ENCODE assay signal across 16 cellular contexts in genomic region chr5:132774406-132774805, GRCh38. TPM values are rescaled to one million over a fixed set of nuclear protein-coding genes. Genes with fewer than 3 reads are reported as not detected.
DNase-seq lines count a peak whose midpoint lies in the region; ATAC-seq and TF ChIP-seq lines count a peak whose summit lies in the region.
"Had no signal": no experiment of that assay in that cellular context is flagged by ENCODE, and none has a peak within 500 bp of the region (broad histone marks: within the 10 kb centered on the region; RNA-seq: fewer than 3 reads in every experiment).

No MANE protein-coding gene starts in this region.

- intact Hi-C loops in heart right ventricle (cut with DNase I): loop anchor here in 2 of 10 donors (2.0 to 5.0 kb wide), 3 partner anchors 28 to 43 kb away; partner anchors contain the start of genes CCNI2 (in 1 of the 2) and KIF3A (in 1 of the 2)
- intact Hi-C loops in heart left ventricle (cut with DNase I): no loop called here
- intact Hi-C loops in esophagus squamous epithelium (cut with DNase I): no loop called here

- DNase-seq in heart right ventricle: no peak
- no peak for DNase-seq in heart left ventricle
- no peak for DNase-seq in type B pancreatic cell (ENCODE audit: extremely low spot score, unreplicated experiment)
- no peak for DNase-seq in esophagus squamous epithelium (lab: John Stamatoyannopoulos, UW)
- DNase-seq in NCI-H2081 (lab: John Stamatoyannopoulos, UW): no peak
- DNase-seq: activated CD4-positive, alpha-beta T cell treated with anti-CD3 and anti-CD28 coated beads for 4 hours; CD8-positive, alpha-beta T cell; foreskin melanocyte; NCI-H187 treated with DMSO at 0.1 percent for 48 hours; stimulated activated CD4-positive, alpha-beta T cell treated with anti-CD3 and anti-CD28 coated beads, Interleukin-15, amount 100 ng/mL, for 24 hours; T-helper 2 cell; transverse colon had no signal

- no peak overlapping the region for H3K27ac Mint-ChIP-seq in type B pancreatic cell
- H3K27ac Mint-ChIP-seq: CD8-positive, alpha-beta T cell; progenitor cell of endocrine pancreas had no signal

- H3K27ac ChIP-seq in heart right ventricle (peak overlapping the region in 7 of 10 donors; percentile 14 to 93 (median 78)), heart left ventricle (peak overlapping the region in 5 of 12 donors; percentile 7 to 91 (median 51)), layer of hippocampus (ENCODE audit: low read depth, low read length) (peak overlapping the region; percentile 67), esophagus squamous epithelium (peak overlapping the region in 2 of 4 donors; percentile 82 to 91)

- no peak for TF ChIP-seq CTCF in heart right ventricle (IDR thresholded peaks at IDR 0.05)
- TF ChIP-seq CTCF in heart left ventricle (IDR thresholded peaks at IDR 0.05): no peak
- no peak for TF ChIP-seq CTCF in type B pancreatic cell (conservative IDR thresholded peaks at IDR 0.05)
- no peak for TF ChIP-seq CTCF in esophagus squamous epithelium (IDR thresholded peaks at IDR 0.05)

- H3K9me3 ChIP-seq in heart right ventricle: no peaks in the 10 kb centered on the region
- H3K9me3 ChIP-seq in heart left ventricle: no peaks in the 10 kb centered on the region
- no peaks in the 10 kb centered on the region for H3K9me3 ChIP-seq in esophagus squamous epithelium
- H3K9me3 ChIP-seq: transverse colon had no signal

- H3K36me3 ChIP-seq in heart right ventricle (no peaks in the 10 kb centered on the region), heart left ventricle (no peaks in the 10 kb centered on the region), esophagus squamous epithelium (no peaks in the 10 kb centered on the region)
- H3K36me3 ChIP-seq: transverse colon had no signal

- no peaks in the 10 kb centered on the region for H3K9me3 Mint-ChIP-seq in type B pancreatic cell
- H3K9me3 Mint-ChIP-seq: CD8-positive, alpha-beta T cell had no signal

- TF ChIP-seq POLR2A in heart left ventricle (IDR thresholded peaks at IDR 0.05) (no peak), esophagus squamous epithelium (IDR thresholded peaks at IDR 0.05) (no peak)

- peaks cover 15% of the 10 kb centered on the region for H3K27me3 Mint-ChIP-seq in type B pancreatic cell

- peaks cover 29% of the 10 kb centered on the region for H3K4me1 Mint-ChIP-seq in type B pancreatic cell (ENCODE audit: unreplicated experiment)

- peak overlapping the region; percentile 80 for H3K4me3 Mint-ChIP-seq in type B pancreatic cell
- H3K4me3 Mint-ChIP-seq: CD8-positive, alpha-beta T cell had no signal

- H3K4me1 ChIP-seq in heart right ventricle (peaks cover 13 to 77% (median 66%) of the 10 kb centered on the region in 9 donors), heart left ventricle (peaks cover 2 to 77% (median 57%) of the 10 kb centered on the region in 12 donors), esophagus squamous epithelium (peaks cover 34 to 76% (median 43%) of the 10 kb centered on the region in 3 donors)

- WGBS in heart right ventricle, 2 donors: 56 to 58% methylated on average over 3 of the region's 3 CpGs
- WGBS in heart left ventricle, 4 donors: 40 to 79% (median 64%) methylated on average over 3 of the region's 3 CpGs
- 30% methylated on average over 2 of the region's 3 CpGs; no CpG with 5 or more reads in 1 of the 2 donors for WGBS in esophagus squamous epithelium, 2 donors

- peaks cover 0 to 27% (median 0%) of the 10 kb centered on the region in 7 donors for H3K27me3 ChIP-seq in heart right ventricle
- peaks cover 0 to 4% (median 0%) of the 10 kb centered on the region in 9 donors for H3K27me3 ChIP-seq in heart left ventricle
- H3K27me3 ChIP-seq in layer of hippocampus (ENCODE audit: control insufficient read depth, insufficient read depth, low read length): no peaks in the 10 kb centered on the region
- no peaks in the 10 kb centered on the region for H3K27me3 ChIP-seq in esophagus squamous epithelium
- H3K27me3 ChIP-seq: transverse colon had no signal

- H3K4me3 ChIP-seq in heart right ventricle (no peak overlapping the region), heart left ventricle (no peak overlapping the region), esophagus squamous epithelium (no peak overlapping the region)
- H3K4me3 ChIP-seq: transverse colon had no signal

- ATAC-seq in heart right ventricle (no peak), heart left ventricle (no peak)
- ATAC-seq: CD8-positive, alpha-beta T cell had no signal

- no peaks in the 10 kb centered on the region for H3K36me3 Mint-ChIP-seq in type B pancreatic cell
- H3K36me3 Mint-ChIP-seq: CD8-positive, alpha-beta T cell had no signal

RNA-seq across cellular contexts. Expression of gene SEPTIN8, which starts 2.6 kb away (rescaled TPM):
- total RNA-seq in heart right ventricle (10 to 100 TPM; 23.5 to 41.8 (median 31.2) TPM), heart left ventricle (10 to 100 TPM; 24.5 to 47.6 (median 33.8) TPM), type B pancreatic cell (ENCODE audit: low replicate concordance) (62.7 and 68.1 TPM in 2 replicates), esophagus squamous epithelium (10 to 100 TPM; 31.9 to 44.9 (median 38.3) TPM)
- polyA plus RNA-seq in heart right ventricle (10 to 100 TPM; 11.3 to 26.6 TPM), heart left ventricle (10 to 100 TPM; 11.0 to 19.2 TPM)

RNA-seq across cellular contexts. Expression of gene CCNI2, which starts 27.2 kb away (rescaled TPM):
- total RNA-seq in heart right ventricle (under 1 TPM in 4 of 10 donors, not detected in 6; 0.09 to 0.75 (median 0.22) TPM), heart left ventricle (under 1 TPM in 1 of 9 donors, not detected in 8; 0.20 TPM), type B pancreatic cell (ENCODE audit: low replicate concordance) (0.76 and 1.4 TPM in 2 replicates), esophagus squamous epithelium (under 1 TPM in 2 of 4 donors, not detected in 2; 0.19 to 0.29 TPM)
- polyA plus RNA-seq in heart right ventricle (under 1 TPM in 1 of 2 donors, not detected in 1; 0.01 TPM), heart left ventricle (under 1 TPM; 0.11 to 0.50 TPM)
- total RNA-seq: A673, RPMI7951 had no signal

RNA-seq across cellular contexts. Expression of gene KIF3A, which starts 37.1 kb away (rescaled TPM):
- total RNA-seq in heart right ventricle (10 to 100 TPM; 10.1 to 18.6 (median 13.1) TPM), heart left ventricle (10 to 100 TPM in 6 of 9 donors, 1 to 10 TPM in 3; 5.8 to 19.3 (median 11.2) TPM), type B pancreatic cell (ENCODE audit: low replicate concordance) (15.6 and 20.0 TPM in 2 replicates), esophagus squamous epithelium (1 to 10 TPM; 2.2 to 7.6 (median 4.6) TPM)
- polyA plus RNA-seq in heart right ventricle (10 to 100 TPM in 1 of 2 donors, 1 to 10 TPM in 1; 2.2 to 10.0 TPM), heart left ventricle (1 to 10 TPM; 6.0 to 8.5 TPM)

RNA-seq across cellular contexts. Expression of gene SOWAHA, which starts 38.7 kb away (rescaled TPM):
- total RNA-seq in heart right ventricle (under 1 TPM in 4 of 10 donors, not detected in 6; 0.08 to 0.19 (median 0.13) TPM), heart left ventricle (under 1 TPM in 3 of 9 donors, not detected in 6; 0.24 to 0.50 (median 0.38) TPM), type B pancreatic cell (ENCODE audit: low replicate concordance) (2.5 and 4.4 TPM in 2 replicates), esophagus squamous epithelium (under 1 TPM in 2 of 4 donors, not detected in 2; 0.13 to 0.45 TPM)
- polyA plus RNA-seq in heart right ventricle (under 1 TPM in 1 of 2 donors, not detected in 1; 0.07 TPM), heart left ventricle (under 1 TPM; 0.03 to 0.08 TPM)
- total RNA-seq: A673; CD8-positive, alpha-beta T cell; RPMI7951 had no signal

RNA-seq across cellular contexts. Expression of gene SHROOM1, which starts 56.0 kb away (rescaled TPM):
- total RNA-seq in heart right ventricle (1 to 10 TPM; 3.2 to 6.4 (median 4.1) TPM), heart left ventricle (1 to 10 TPM; 2.9 to 6.8 (median 4.7) TPM), type B pancreatic cell (ENCODE audit: low replicate concordance) (7.2 and 7.6 TPM in 2 replicates), esophagus squamous epithelium (10 to 100 TPM in 1 of 4 donors, 1 to 10 TPM in 3; 2.7 to 10.7 (median 3.7) TPM)
- polyA plus RNA-seq in heart right ventricle (10 to 100 TPM in 1 of 2 donors, 1 to 10 TPM in 1; 3.5 to 10.8 TPM), heart left ventricle (1 to 10 TPM; 2.0 to 4.8 TPM)
